In the genomic region with DNA sequence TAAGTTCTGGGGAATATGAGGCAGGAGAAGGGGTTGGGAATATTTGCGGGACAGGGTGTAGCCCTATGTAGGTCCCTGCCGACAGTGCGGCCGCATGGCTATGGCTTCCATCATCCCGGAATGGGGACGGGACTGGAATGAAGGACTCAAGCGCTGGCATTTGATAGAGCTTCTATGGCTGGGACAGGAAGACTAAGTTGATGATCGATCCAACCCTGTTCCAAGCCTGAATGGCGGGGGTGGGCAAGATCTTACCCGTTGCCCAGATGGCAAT, we compare ENCODE assay signal across 8 cellular contexts. TPM values are rescaled to one million over a fixed set of nuclear protein-coding genes. Genes with fewer than 3 reads are reported as not detected.
A peak's percentile ranks its signal among the peaks of the same experiment; 100 is the strongest.
DNase-seq lines count a peak whose midpoint lies in the region; ATAC-seq, FAIRE-seq and TF ChIP-seq lines count a peak whose summit lies in the region.

No MANE protein-coding gene starts in this region.

- ATAC-seq in T-cell (replicated peaks in 1 of 4): peak; percentile 39 to 50 (median 48)

- peaks cover 29 to 41% (median 32%) of the 10 kb centered on the region in 3 donors for H3K4me1 Mint-ChIP-seq in T-cell

- TF ChIP-seq CTCF in left ventricle myocardium inferior (IDR thresholded peaks at IDR 0.05; ENCODE audit: borderline replicate concordance): no peak

- H3K27ac Mint-ChIP-seq in T-cell: peak overlapping the region in 1 of 2 donors; percentile 76

- no peaks in the 10 kb centered on the region for H3K9me3 Mint-ChIP-seq in T-cell

- peaks cover 71% of the 10 kb centered on the region for H3K27me3 ChIP-seq in left ventricle myocardium inferior (ENCODE audit: low read depth)
- peaks cover 6 to 32% of the 10 kb centered on the region in 2 donors for H3K27me3 ChIP-seq in small intestine (ENCODE audit: control insufficient read depth in 2 of 2, insufficient read depth in 2 of 2, low read length in 2 of 2)

- intact Hi-C loops in left ventricle myocardium inferior (cut with micrococcal nuclease): loop anchor here (5.0 kb wide), 1 partner anchor 109 kb away; no protein-coding TSS in a partner anchor

- 1 to 4% (median 1%) methylated on average over 10 of the region's 10 CpGs for WGBS in small intestine, 3 donors

- H3K4me3 ChIP-seq in left ventricle myocardium inferior (peak overlapping the region; percentile 65), small intestine (ENCODE audit: low read depth in 1 of 2, low read length in 2 of 2) (peak overlapping the region in 1 of 2 donors; percentile 44)

- H3K27ac ChIP-seq in left ventricle myocardium inferior (replicated peaks) (no peak overlapping the region), small intestine (ENCODE audit: low read depth in 1 of 2, low read length in 1 of 2) (peak overlapping the region in 1 of 2 donors; percentile 27)

- H3K36me3 ChIP-seq in left ventricle myocardium inferior (no peaks in the 10 kb centered on the region), small intestine (ENCODE audit: control insufficient read depth in 2 of 2, insufficient read depth in 2 of 2, low read length in 2 of 2) (no peaks in the 10 kb centered on the region)

- FAIRE-seq in small intestine (lab: Jason Lieb, UNC): no peak

- H3K4me1 ChIP-seq in left ventricle myocardium inferior (peaks cover 39% of the 10 kb centered on the region), small intestine (ENCODE audit: control insufficient read depth in 2 of 2, insufficient read depth in 1 of 2, low read depth in 1 of 2, low read length in 1 of 2) (peaks cover 2% of the 10 kb centered on the region in 2 donors)

- DNase-seq in NCI-H345 (lab: John Stamatoyannopoulos, UW) (peak; percentile 58), NCI-H345 treated with DMSO at 0.1 percent for 48 hours (lab: John Stamatoyannopoulos, UW; ENCODE audit: unreplicated experiment) (no peak), T-cell (no peak), left ventricle myocardium inferior (no peak), small intestine (peak; percentile 12), NCI-H510A treated with DMSO at 0.1 percent for 48 hours (lab: John Stamatoyannopoulos, UW) (no peak), NCI-H146 treated with DMSO at 0.1 percent for 48 hours (lab: John Stamatoyannopoulos, UW; ENCODE audit: unreplicated experiment) (no peak)
- no peak for DNase-seq in effector CD4-positive, alpha-beta T cell

- CTCF ChIA-PET in T-cell (lab: Charles Lee): interaction anchor here (0.5 to 3.1 kb wide), 32 partner anchors 7 to 928 kb away, joined by 3 to 26 read pairs (median 4); a partner anchor contains a TSS

- POLR2A ChIA-PET in T-cell (lab: Charles Lee): interaction anchor here in 1 of 2 donors (0.6 kb wide), 1 partner anchor 290 kb away, joined by 3 read pairs; no protein-coding TSS in a partner anchor

- H3K9me3 ChIP-seq in left ventricle myocardium inferior (replicated peaks): no peaks in the 10 kb centered on the region
- H3K9me3 ChIP-seq in small intestine (ENCODE audit: control insufficient read depth, low read depth): no peaks in the 10 kb centered on the region

- peak overlapping the region; percentile 90 to 96 (median 90) for H3K4me3 Mint-ChIP-seq in T-cell

- peaks cover 18 to 36% of the 10 kb centered on the region in 2 donors for H3K27me3 Mint-ChIP-seq in T-cell

- H3K36me3 Mint-ChIP-seq in T-cell: no peaks in the 10 kb centered on the region

RNA-seq across cellular contexts. Expression of a gene that starts 47.1 kb away (rescaled TPM):
- under 1 TPM in 4 of 5 donors, not detected in 1; 0.13 to 0.85 (median 0.28) TPM for total RNA-seq in T-cell
- total RNA-seq in left ventricle myocardium inferior: 2.0 TPM
- 1 to 10 TPM in 1 of 3 donors, under 1 TPM in 2; 0.45 to 1.4 (median 0.54) TPM for polyA plus RNA-seq in small intestine

Comparison
In these comparisons a context has a peak if more than half of its experiments do, and no peak if none do; other contexts are left out.
1. DNase-seq: peak in NCI-H345 (single experiment) and small intestine (single experiment); none in NCI-H345 treated with DMSO at 0.1 percent for 48 hours (single experiment), T-cell (0 of 34), left ventricle myocardium inferior (single experiment), NCI-H510A treated with DMSO at 0.1 percent for 48 hours (single experiment), effector CD4-positive, alpha-beta T cell (single experiment) and NCI-H146 treated with DMSO at 0.1 percent for 48 hours (single experiment).